1 cellular context compared by ENCODE assay signal in the genomic region with DNA sequence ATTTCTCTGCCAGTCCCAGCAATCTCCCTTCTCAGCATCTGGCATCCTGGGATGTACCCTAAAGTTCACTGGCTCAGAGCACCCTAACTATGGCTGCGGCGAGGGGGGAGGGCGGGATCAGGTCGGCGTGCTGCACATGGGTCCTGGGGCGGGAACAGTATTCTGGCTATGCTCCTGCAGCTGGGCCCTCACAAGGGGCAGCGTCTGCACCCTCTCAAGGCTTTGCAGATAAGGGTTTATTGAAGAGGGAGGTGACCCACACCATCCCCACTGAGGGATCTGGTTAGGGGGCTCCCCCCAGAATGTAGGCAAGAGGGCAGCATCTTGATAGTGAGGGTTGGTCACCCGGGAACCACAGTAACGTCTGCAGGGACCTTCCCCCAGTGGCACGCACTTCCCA.
TF ChIP-seq lines count a peak whose summit lies in the region.

No MANE protein-coding gene starts in this region.

TF ChIP-seq in HepG2, 621 proteins besides CTCF, POLR2A, EP300 and RAD21:
- TF ChIP-seq, protein P1, sequence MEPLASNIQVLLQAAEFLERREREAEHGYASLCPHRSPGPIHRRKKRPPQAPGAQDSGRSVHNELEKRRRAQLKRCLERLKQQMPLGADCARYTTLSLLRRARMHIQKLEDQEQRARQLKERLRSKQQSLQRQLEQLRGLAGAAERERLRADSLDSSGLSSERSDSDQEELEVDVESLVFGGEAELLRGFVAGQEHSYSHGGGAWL (CRISPR knock-in tag; IDR thresholded peaks at IDR 0.05), result no peak
- TF ChIP-seq ZNF772 (CRISPR knock-in tag; IDR thresholded peaks at IDR 0.05) (no peak), RFX3 (CRISPR knock-in tag; IDR thresholded peaks at IDR 0.05) (no peak), RORA (CRISPR knock-in tag; IDR thresholded peaks at IDR 0.05) (no peak), ZNF615 (CRISPR knock-in tag; IDR thresholded peaks at IDR 0.05; ENCODE audit: borderline replicate concordance) (no peak), RELA (CRISPR knock-in tag; IDR thresholded peaks at IDR 0.05) (no peak), NR2F1 (CRISPR knock-in tag; IDR thresholded peaks at IDR 0.05) (no peak), RARG (CRISPR knock-in tag; IDR thresholded peaks at IDR 0.05; ENCODE audit: low read depth) (no peak), ZNF616 (CRISPR knock-in tag; IDR thresholded peaks at IDR 0.05; ENCODE audit: low read depth) (no peak), TCF7 (IDR thresholded peaks at IDR 0.05; ENCODE audit: low read depth) (no peak), TARDBP (CRISPR knock-in tag; IDR thresholded peaks at IDR 0.05) (no peak), POGZ (CRISPR knock-in tag; IDR thresholded peaks at IDR 0.05) (no peak)
- TF ChIP-seq, protein P2, sequence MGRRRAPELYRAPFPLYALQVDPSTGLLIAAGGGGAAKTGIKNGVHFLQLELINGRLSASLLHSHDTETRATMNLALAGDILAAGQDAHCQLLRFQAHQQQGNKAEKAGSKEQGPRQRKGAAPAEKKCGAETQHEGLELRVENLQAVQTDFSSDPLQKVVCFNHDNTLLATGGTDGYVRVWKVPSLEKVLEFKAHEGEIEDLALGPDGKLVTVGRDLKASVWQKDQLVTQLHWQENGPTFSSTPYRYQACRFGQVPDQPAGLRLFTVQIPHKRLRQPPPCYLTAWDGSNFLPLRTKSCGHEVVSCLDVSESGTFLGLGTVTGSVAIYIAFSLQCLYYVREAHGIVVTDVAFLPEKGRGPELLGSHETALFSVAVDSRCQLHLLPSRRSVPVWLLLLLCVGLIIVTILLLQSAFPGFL (CRISPR knock-in tag; IDR thresholded peaks at IDR 0.05), result no peak
- TF ChIP-seq, protein P3, sequence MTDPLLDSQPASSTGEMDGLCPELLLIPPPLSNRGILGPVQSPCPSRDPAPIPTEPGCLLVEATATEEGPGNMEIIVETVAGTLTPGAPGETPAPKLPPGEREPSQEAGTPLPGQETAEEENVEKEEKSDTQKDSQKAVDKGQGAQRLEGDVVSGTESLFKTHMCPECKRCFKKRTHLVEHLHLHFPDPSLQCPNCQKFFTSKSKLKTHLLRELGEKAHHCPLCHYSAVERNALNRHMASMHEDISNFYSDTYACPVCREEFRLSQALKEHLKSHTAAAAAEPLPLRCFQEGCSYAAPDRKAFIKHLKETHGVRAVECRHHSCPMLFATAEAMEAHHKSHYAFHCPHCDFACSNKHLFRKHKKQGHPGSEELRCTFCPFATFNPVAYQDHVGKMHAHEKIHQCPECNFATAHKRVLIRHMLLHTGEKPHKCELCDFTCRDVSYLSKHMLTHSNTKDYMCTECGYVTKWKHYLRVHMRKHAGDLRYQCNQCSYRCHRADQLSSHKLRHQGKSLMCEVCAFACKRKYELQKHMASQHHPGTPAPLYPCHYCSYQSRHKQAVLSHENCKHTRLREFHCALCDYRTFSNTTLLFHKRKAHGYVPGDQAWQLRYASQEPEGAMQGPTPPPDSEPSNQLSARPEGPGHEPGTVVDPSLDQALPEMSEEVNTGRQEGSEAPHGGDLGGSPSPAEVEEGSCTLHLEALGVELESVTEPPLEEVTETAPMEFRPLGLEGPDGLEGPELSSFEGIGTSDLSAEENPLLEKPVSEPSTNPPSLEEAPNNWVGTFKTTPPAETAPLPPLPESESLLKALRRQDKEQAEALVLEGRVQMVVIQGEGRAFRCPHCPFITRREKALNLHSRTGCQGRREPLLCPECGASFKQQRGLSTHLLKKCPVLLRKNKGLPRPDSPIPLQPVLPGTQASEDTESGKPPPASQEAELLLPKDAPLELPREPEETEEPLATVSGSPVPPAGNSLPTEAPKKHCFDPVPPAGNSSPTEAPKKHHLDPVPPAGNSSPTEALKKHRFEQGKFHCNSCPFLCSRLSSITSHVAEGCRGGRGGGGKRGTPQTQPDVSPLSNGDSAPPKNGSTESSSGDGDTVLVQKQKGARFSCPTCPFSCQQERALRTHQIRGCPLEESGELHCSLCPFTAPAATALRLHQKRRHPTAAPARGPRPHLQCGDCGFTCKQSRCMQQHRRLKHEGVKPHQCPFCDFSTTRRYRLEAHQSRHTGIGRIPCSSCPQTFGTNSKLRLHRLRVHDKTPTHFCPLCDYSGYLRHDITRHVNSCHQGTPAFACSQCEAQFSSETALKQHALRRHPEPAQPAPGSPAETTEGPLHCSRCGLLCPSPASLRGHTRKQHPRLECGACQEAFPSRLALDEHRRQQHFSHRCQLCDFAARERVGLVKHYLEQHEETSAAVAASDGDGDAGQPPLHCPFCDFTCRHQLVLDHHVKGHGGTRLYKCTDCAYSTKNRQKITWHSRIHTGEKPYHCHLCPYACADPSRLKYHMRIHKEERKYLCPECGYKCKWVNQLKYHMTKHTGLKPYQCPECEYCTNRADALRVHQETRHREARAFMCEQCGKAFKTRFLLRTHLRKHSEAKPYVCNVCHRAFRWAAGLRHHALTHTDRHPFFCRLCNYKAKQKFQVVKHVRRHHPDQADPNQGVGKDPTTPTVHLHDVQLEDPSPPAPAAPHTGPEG (CRISPR knock-in tag; IDR thresholded peaks at IDR 0.05), result no peak
- TF ChIP-seq, protein P4, sequence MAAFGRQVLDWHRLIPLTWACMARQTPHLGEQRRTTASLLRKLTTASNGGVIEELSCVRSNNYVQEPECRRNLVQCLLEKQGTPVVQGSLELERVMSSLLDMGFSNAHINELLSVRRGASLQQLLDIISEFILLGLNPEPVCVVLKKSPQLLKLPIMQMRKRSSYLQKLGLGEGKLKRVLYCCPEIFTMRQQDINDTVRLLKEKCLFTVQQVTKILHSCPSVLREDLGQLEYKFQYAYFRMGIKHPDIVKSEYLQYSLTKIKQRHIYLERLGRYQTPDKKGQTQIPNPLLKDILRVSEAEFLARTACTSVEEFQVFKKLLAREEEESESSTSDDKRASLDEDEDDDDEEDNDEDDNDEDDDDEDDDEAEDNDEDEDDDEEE (CRISPR knock-in tag; IDR thresholded peaks at IDR 0.05), result no peak
- TF ChIP-seq, protein P5, sequence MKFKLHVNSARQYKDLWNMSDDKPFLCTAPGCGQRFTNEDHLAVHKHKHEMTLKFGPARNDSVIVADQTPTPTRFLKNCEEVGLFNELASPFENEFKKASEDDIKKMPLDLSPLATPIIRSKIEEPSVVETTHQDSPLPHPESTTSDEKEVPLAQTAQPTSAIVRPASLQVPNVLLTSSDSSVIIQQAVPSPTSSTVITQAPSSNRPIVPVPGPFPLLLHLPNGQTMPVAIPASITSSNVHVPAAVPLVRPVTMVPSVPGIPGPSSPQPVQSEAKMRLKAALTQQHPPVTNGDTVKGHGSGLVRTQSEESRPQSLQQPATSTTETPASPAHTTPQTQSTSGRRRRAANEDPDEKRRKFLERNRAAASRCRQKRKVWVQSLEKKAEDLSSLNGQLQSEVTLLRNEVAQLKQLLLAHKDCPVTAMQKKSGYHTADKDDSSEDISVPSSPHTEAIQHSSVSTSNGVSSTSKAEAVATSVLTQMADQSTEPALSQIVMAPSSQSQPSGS (CRISPR knock-in tag; IDR thresholded peaks at IDR 0.05), result no peak
